Comparison of ENCODE assay signal across 19 cellular contexts in genomic region chr18:44341759-44342158, GRCh38.
"Had no signal": no experiment of that assay in that cellular context is flagged by ENCODE, and none has a peak within 500 bp of the region (broad histone marks: within the 10 kb centered on the region; RNA-seq: fewer than 3 reads in every experiment).

No MANE protein-coding gene starts in this region.

- H3K36me3 ChIP-seq: cardiac muscle cell, left lung, spleen, transverse colon had no signal

- FAIRE-seq: colon, endothelial cell of umbilical vein had no signal

- H3K27me3 ChIP-seq: cardiac muscle cell, left lung, spleen, transverse colon had no signal

- DNase-seq: activated CD4-positive, alpha-beta T cell treated with anti-CD3 and anti-CD28 coated beads for 36 hours; activated CD8-positive, alpha-beta memory T cell treated with anti-CD3 and anti-CD28 coated beads, Interleukin-2, amount 50 U/mL, for 4 hours; activated CD8-positive, alpha-beta T cell treated with anti-CD3 and anti-CD28 coated beads for 36 hours; activated naive CD8-positive, alpha-beta T cell treated with anti-CD3 and anti-CD28 coated beads, Interleukin-2, amount 10 ng/mL, durations not matched to agents 7 days and 5 days; activated T-cell treated with anti-CD3 and anti-CD28 coated beads, Interleukin-2, amount 50 U/mL, for 72 hours; aorta; effector CD4-positive, alpha-beta T cell; left lung; occipital lobe; psoas muscle; spleen; stimulated activated CD4-positive, alpha-beta T cell treated with anti-CD3 and anti-CD28 coated beads, Interleukin-1b, Interleukin-23, amount 100 ng/mL, for 48 hours; stimulated activated naive B cell treated with anti-CD40 and anti-IgM and Interleukin-4, amounts not matched to agents 10 μg/mL and 1 μg/mL and 100 μg/mL, for 72 hours; transverse colon had no signal

- H3K4me1 ChIP-seq: left lung, psoas muscle, spleen had no signal

- ATAC-seq: activated CD4-positive, alpha-beta T cell treated with anti-CD3 and anti-CD28 coated beads for 36 hours; activated CD8-positive, alpha-beta T cell treated with anti-CD3 and anti-CD28 coated beads for 36 hours; activated T-cell treated with anti-CD3 and anti-CD28 coated beads, Interleukin-2, amount 50 U/mL, for 72 hours; left lung; psoas muscle; sciatic nerve; stimulated activated naive B cell treated with anti-CD40 and anti-IgM and Interleukin-4, amounts not matched to agents 10 μg/mL and 1 μg/mL and 100 μg/mL, for 72 hours had no signal

- H3K27ac ChIP-seq: cardiac muscle cell, left lung, psoas muscle, spleen, transverse colon, VCaP had no signal

- H3K4me3 ChIP-seq: cardiac muscle cell, left lung, psoas muscle, spleen, transverse colon had no signal
